In genomic region chr5:24633705-24634325, GRCh38 we compare ENCODE assay signal across 9 cellular contexts. TPM values are rescaled to one million over a fixed set of nuclear protein-coding genes. Genes with fewer than 3 reads are reported as not detected.
A peak's percentile ranks its signal among the peaks of the same experiment; 100 is the strongest.
DNase-seq lines count a peak whose midpoint lies in the region; FAIRE-seq and TF ChIP-seq lines count a peak whose summit lies in the region.
"Had no signal": no experiment of that assay in that cellular context is flagged by ENCODE, and none has a peak within 500 bp of the region (broad histone marks: within the 10 kb centered on the region; RNA-seq: fewer than 3 reads in every experiment).

No MANE protein-coding gene starts in this region.

- H3K36me3 ChIP-seq in OCI-LY3 (replicated peaks; ENCODE audit: low read depth, low read length): no peaks in the 10 kb centered on the region
- no peaks in the 10 kb centered on the region for H3K36me3 ChIP-seq in prostate gland

- FAIRE-seq in endometrium (lab: Jason Lieb, UNC): peak; percentile 91

- no peaks in the 10 kb centered on the region for H3K79me2 ChIP-seq in OCI-LY3 (ENCODE audit: low read length)

- H3K4me2 ChIP-seq in OCI-LY3 (ENCODE audit: low read length): 0 out of 2 replicates have a peak overlapping the region, but pooled peaks have one; percentile 6

- no peak overlapping the region for H3K4me3 ChIP-seq in OCI-LY3 (ENCODE audit: low read length)
- H3K4me3 ChIP-seq in prostate gland: no peak overlapping the region

- DNase-seq in SIG-M5 treated with dmso at 0.1 percent for 504 hours (lab: John Stamatoyannopoulos, UW; ENCODE audit: unreplicated experiment) (peak; percentile 48), SIG-M5 (lab: John Stamatoyannopoulos, UW) (no peak), HS-5 (ENCODE audit: low read depth) (peak; percentile 44), prostate gland (ENCODE audit: low spot score) (no peak), activated gamma-delta T cell (lab: John Stamatoyannopoulos, UW) (no peak)
- DNase-seq in activated CD8-positive, alpha-beta memory T cell treated with anti-CD3 and anti-CD28 coated beads, Interleukin-2, amount 50 U/mL, for 4 hours: no peak

- intact Hi-C loops in prostate gland (cut with DNase I): loop anchor here (10.0 kb wide), 1 partner anchor 371 kb away; no protein-coding TSS in a partner anchor

- H2AFZ ChIP-seq in OCI-LY3 (ENCODE audit: low read depth, low read length): peak overlapping the region; percentile 51; the same call in 1 of the 2 replicates

- H3K27me3 ChIP-seq in OCI-LY3 (ENCODE audit: low read depth, low read length) (no peaks in the 10 kb centered on the region), prostate gland (replicated peaks; ENCODE audit: insufficient read depth) (no peaks in the 10 kb centered on the region)

- WGBS in prostate gland: 6% methylated on average over 4 of the region's 4 CpGs

- H3K9ac ChIP-seq in OCI-LY3 (ENCODE audit: low read length): no peak overlapping the region

- no peaks in the 10 kb centered on the region for H3K9me3 ChIP-seq in OCI-LY3 (ENCODE audit: insufficient read depth, low read length)
- no peaks in the 10 kb centered on the region for H3K9me3 ChIP-seq in prostate gland
- H3K9me3 ChIP-seq: Caco-2 had no signal

- no peak for TF ChIP-seq POLR2A in prostate gland (IDR thresholded peaks at IDR 0.05)

- peak; percentile 60 for TF ChIP-seq CTCF in OCI-LY3 (IDR thresholded peaks at IDR 0.05; ENCODE audit: low read depth, low read length)
- TF ChIP-seq CTCF in prostate gland (IDR thresholded peaks at IDR 0.05): peak in 3 of 4 experiments; percentile 51 to 62 (median 61)

- no peak overlapping the region for H3K27ac ChIP-seq in OCI-LY3 (ENCODE audit: low read length)
- no peak overlapping the region for H3K27ac ChIP-seq in prostate gland

- H3K4me1 ChIP-seq in OCI-LY3 (ENCODE audit: low read length) (no peaks in the 10 kb centered on the region), prostate gland (replicated peaks) (no peaks in the 10 kb centered on the region)
- H3K4me1 ChIP-seq: Caco-2 had no signal

- no peaks in the 10 kb centered on the region for H4K20me1 ChIP-seq in OCI-LY3 (ENCODE audit: insufficient read depth, low read length)

RNA-seq across cellular contexts. Expression of gene CDH10, which starts 11.0 kb away (rescaled TPM):
- total RNA-seq in prostate gland: 1 to 10 TPM in 1 of 2 donors, under 1 TPM in 1; 0.77 to 1.1 TPM
- total RNA-seq: Caco-2 had no signal

Comparison
In these comparisons a context has a peak if more than half of its experiments do, and no peak if none do; other contexts are left out.
1. DNase-seq: peak in SIG-M5 treated with dmso at 0.1 percent for 504 hours (single experiment) and HS-5 (single experiment); none in SIG-M5 (single experiment), prostate gland (single experiment), activated CD8-positive, alpha-beta memory T cell treated with anti-CD3 and anti-CD28 coated beads, Interleukin-2, amount 50 U/mL, for 4 hours (single experiment) and activated gamma-delta T cell (single experiment).